Comparison of ENCODE assay signal across 8 cellular contexts in the genomic region with DNA sequence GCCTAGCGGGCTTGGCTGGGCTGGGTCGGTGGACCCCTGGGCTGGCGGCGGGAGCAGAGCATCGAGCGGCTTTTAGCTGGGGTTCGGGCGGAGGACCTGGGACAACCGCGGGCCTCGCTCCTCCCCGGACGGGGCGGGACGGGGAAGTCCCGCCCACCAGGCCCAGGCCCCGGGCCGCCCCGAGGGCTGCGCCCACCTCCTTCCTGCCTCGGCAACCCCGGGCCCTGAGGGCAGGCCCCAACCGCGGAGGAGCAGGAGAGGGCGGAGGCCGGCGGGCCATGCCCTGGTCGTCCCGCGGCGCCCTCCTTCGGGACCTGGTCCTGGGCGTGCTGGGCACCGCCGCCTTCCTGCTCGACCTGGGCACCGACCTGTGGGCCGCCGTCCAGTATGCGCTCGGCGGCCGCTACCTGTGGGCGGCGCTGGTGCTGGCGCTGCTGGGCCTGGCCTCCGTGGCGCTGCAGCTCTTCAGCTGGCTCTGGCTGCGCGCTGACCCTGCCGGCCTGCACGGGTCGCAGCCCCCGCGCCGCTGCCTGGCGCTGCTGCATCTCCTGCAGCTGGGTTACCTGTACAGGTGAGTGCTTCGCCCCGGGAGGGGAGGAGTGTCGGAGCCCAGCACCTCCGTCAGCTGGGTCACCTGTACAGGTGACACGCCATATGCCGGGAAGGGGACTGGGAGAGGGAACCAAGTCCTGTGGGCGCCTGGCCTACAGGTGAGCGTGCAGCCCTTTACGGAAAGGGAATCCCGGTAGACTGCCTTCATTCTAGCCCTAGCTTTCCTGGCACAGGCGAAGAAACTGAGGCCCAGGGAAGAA. TPM values are rescaled to one million over a fixed set of nuclear protein-coding genes. Genes with fewer than 3 reads are reported as not detected.
A peak's percentile ranks its signal among the peaks of the same experiment; 100 is the strongest.
DNase-seq lines count a peak whose midpoint lies in the region; ATAC-seq, FAIRE-seq and TF ChIP-seq lines count a peak whose summit lies in the region.

A gene with protein sequence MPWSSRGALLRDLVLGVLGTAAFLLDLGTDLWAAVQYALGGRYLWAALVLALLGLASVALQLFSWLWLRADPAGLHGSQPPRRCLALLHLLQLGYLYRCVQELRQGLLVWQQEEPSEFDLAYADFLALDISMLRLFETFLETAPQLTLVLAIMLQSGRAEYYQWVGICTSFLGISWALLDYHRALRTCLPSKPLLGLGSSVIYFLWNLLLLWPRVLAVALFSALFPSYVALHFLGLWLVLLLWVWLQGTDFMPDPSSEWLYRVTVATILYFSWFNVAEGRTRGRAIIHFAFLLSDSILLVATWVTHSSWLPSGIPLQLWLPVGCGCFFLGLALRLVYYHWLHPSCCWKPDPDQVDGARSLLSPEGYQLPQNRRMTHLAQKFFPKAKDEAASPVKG (plus strand): TSS at position 182 of the 812 bp plus-strand sequence. CDS start 97 bp downstream, at position 279.

- no TSS peak for BruUV-seq in Calu3 (replicated peaks; lab: Mats Ljungman, UMichigan)
- BruUV-seq in IMR-90 (replicated peaks; lab: Mats Ljungman, UMichigan) = no TSS peak

- peak within 1 kb of the TSS; percentile 85 for H4K5ac ChIP-seq in IMR-90 (ENCODE audit: low read depth, low read length)

- no peak for FAIRE-seq in astrocyte (lab: Jason Lieb, UNC)

- H4K91ac ChIP-seq in IMR-90 (ENCODE audit: insufficient read depth, low read depth, low read length) = peak within 1 kb of the TSS; percentile 92

- TF ChIP-seq EP300 in sigmoid colon (IDR thresholded peaks at IDR 0.05) = no peak

- H3K27ac Mint-ChIP-seq in Calu3 (ENCODE audit: unreplicated experiment) = no peak within 1 kb of the TSS
- H3K27ac Mint-ChIP-seq in T-helper 2 cell treated with Interferon-gamma antibody and Interleukin-4, amounts not matched to agents 5 μg/mL and 100 μg/mL, for 36 hours = peak within 1 kb of the TSS; percentile 45
- H3K27ac Mint-ChIP-seq in astrocyte (ENCODE audit: unreplicated experiment) = peak within 1 kb of the TSS; percentile 62

- peak within 1 kb of the TSS; percentile 98 for H3K14ac ChIP-seq in IMR-90 (replicated peaks; ENCODE audit: low read depth, low read length)

- dilution Hi-C loops in IMR-90 (cut with HindIII; ENCODE audit: low sequenced_read_pairs, unreplicated experiment) = no loop called here

- H2BK5ac ChIP-seq in IMR-90 (ENCODE audit: low read depth, low read length, poor library complexity, severe bottlenecking) = peak within 1 kb of the TSS; percentile 64

- H3K4me3 Mint-ChIP-seq in Calu3 (ENCODE audit: low read depth, unreplicated experiment) = peak within 1 kb of the TSS; percentile 73
- H3K4me3 Mint-ChIP-seq in T-helper 2 cell treated with Interferon-gamma antibody and Interleukin-4, amounts not matched to agents 5 μg/mL and 100 μg/mL, for 36 hours = peak within 1 kb of the TSS; percentile 78
- H3K4me3 Mint-ChIP-seq in astrocyte (ENCODE audit: unreplicated experiment) = peak within 1 kb of the TSS; percentile 79

- in situ Hi-C loops in IMR-90 (cut with MboI; ENCODE audit: low sequenced_read_pairs) = no loop called here

- H3K36me3 Mint-ChIP-seq in Calu3 (ENCODE audit: insufficient read depth, unreplicated experiment) (peaks cover 19% of the 10 kb centered on the region), astrocyte (ENCODE audit: low read depth, unreplicated experiment) (peaks cover 10% of the 10 kb centered on the region)
- no peaks in the 10 kb centered on the region for H3K36me3 Mint-ChIP-seq in T-helper 2 cell treated with Interferon-gamma antibody and Interleukin-4, amounts not matched to agents 5 μg/mL and 100 μg/mL, for 36 hours (ENCODE audit: low read depth)

- H2BK15ac ChIP-seq in IMR-90 (ENCODE audit: low read depth, low read length) = peak within 1 kb of the TSS; percentile 86; the same call in 1 of the 3 replicates

- peak within 1 kb of the TSS; percentile 80 for H2AK5ac ChIP-seq in IMR-90 (ENCODE audit: low read depth, low read length)

- 3% methylated on average over 57 of the region's 68 CpGs; no CpG with 5 or more reads in 1 of the 2 experiments for WGBS in IMR-90 (ENCODE audit: extremely low coverage in 2 of 2, insufficient read length in 1 of 2), 2 experiments
- 1 to 3% methylated on average over 68 of the region's 68 CpGs for WGBS in sigmoid colon, 2 donors

- CTCF ChIA-PET in Calu3 (lab: Charles Lee) = interaction anchor here (0.6 kb wide), 2 partner anchors 22 to 104 kb away, joined by 3 to 6 read pairs; no protein-coding TSS in a partner anchor
- CTCF ChIA-PET in IMR-90 (lab: Yijun Ruan, JAX) = interaction anchor here (0.6 kb wide), 1 partner anchor 92 kb away, joined by 4 read pairs; no protein-coding TSS in a partner anchor

- H2BK20ac ChIP-seq in IMR-90 (ENCODE audit: low read depth, low read length) = no peak within 1 kb of the TSS

- peak within 1 kb of the TSS; percentile 59 for H3K18ac ChIP-seq in IMR-90 (ENCODE audit: low read depth, low read length)

- H3K4me1 ChIP-seq in IMR-90 (ENCODE audit: control insufficient read depth, insufficient read depth, low read length) = peaks cover 14% of the 10 kb centered on the region
- peaks cover 13% of the 10 kb centered on the region for H3K4me1 ChIP-seq in astrocyte (ENCODE audit: insufficient read depth, low read length)
- peaks cover 0 to 30% (median 22%) of the 10 kb centered on the region in 4 donors for H3K4me1 ChIP-seq in sigmoid colon

- peak within 1 kb of the TSS; percentile 58 for H3K4me3 ChIP-seq in IMR-90 (ENCODE audit: insufficient read depth, low read depth, low read length)
- peak within 1 kb of the TSS; percentile 86 for H3K4me3 ChIP-seq in astrocyte (ENCODE audit: insufficient read depth, low read depth, low read length)
- peak within 1 kb of the TSS; percentile 43 to 87 (median 68) for H3K4me3 ChIP-seq in sigmoid colon

- H4K8ac ChIP-seq in IMR-90 (ENCODE audit: low read depth in 2 of 2, low read length in 2 of 2) = peak within 1 kb of the TSS; percentile 97 to 99

- H3K27me3 Mint-ChIP-seq in Calu3 (ENCODE audit: unreplicated experiment) (no peaks in the 10 kb centered on the region), astrocyte (ENCODE audit: low read depth, unreplicated experiment) (peaks cover 16% of the 10 kb centered on the region)
- H3K27me3 Mint-ChIP-seq in T-helper 2 cell treated with Interferon-gamma antibody and Interleukin-4, amounts not matched to agents 5 μg/mL and 100 μg/mL, for 36 hours (ENCODE audit: low read depth) = peaks cover 3% of the 10 kb centered on the region

- no peaks in the 10 kb centered on the region for H3K9me3 ChIP-seq in IMR-90 (ENCODE audit: control insufficient read depth, insufficient read depth, low read length)
- H3K9me3 ChIP-seq in astrocyte (ENCODE audit: insufficient read depth, low read depth, low read length) = no peaks in the 10 kb centered on the region
- H3K9me3 ChIP-seq in sigmoid colon = no peaks in the 10 kb centered on the region

- H3K4ac ChIP-seq in IMR-90 (ENCODE audit: low read depth, low read length) = peak within 1 kb of the TSS; percentile 97

- TF ChIP-seq POLR2A in IMR-90 (IDR thresholded peaks at IDR 0.05; ENCODE audit: low read depth, low read length) (no peak; the same call in 1 of the 2 replicates), sigmoid colon (IDR thresholded peaks at IDR 0.05) (peak in 1 of 2 donors; percentile 32)

- TF ChIP-seq RAD21 in IMR-90 (IDR thresholded peaks at IDR 0.05; ENCODE audit: low read length) = peak; percentile 36

- H3K27ac ChIP-seq in IMR-90 (ENCODE audit: insufficient read depth, low read length) (peak within 1 kb of the TSS; percentile 87), astrocyte (ENCODE audit: low read depth, low read length) (peak within 1 kb of the TSS; percentile 68), sigmoid colon (peak within 1 kb of the TSS; percentile 83 to 94 (median 92))

- H3K79me2 ChIP-seq in astrocyte (ENCODE audit: insufficient read depth, low read length) = no peaks in the 10 kb centered on the region

- no peaks in the 10 kb centered on the region for H3K9me3 Mint-ChIP-seq in Calu3 (ENCODE audit: low read depth, unreplicated experiment)
- H3K9me3 Mint-ChIP-seq in T-helper 2 cell treated with Interferon-gamma antibody and Interleukin-4, amounts not matched to agents 5 μg/mL and 100 μg/mL, for 36 hours = no peaks in the 10 kb centered on the region
- no peaks in the 10 kb centered on the region for H3K9me3 Mint-ChIP-seq in astrocyte (ENCODE audit: unreplicated experiment)

- intact Hi-C loops in Calu3 (cut with micrococcal nuclease; ENCODE audit: unreplicated experiment) = no loop called here
- intact Hi-C loops in IMR-90 (cut with micrococcal nuclease) = no loop called here
- intact Hi-C loops in sigmoid colon (cut with DNase I) = no loop called here

- peak within 1 kb of the TSS; percentile 94 for H3K9ac ChIP-seq in IMR-90 (ENCODE audit: low read depth, low read length)
- H3K9ac ChIP-seq in astrocyte (ENCODE audit: low read length) = peak within 1 kb of the TSS; percentile 84

- H2BK120ac ChIP-seq in IMR-90 (ENCODE audit: low read depth, low read length) = peak within 1 kb of the TSS; percentile 85

- H3K23ac ChIP-seq in IMR-90 (ENCODE audit: low read depth, low read length) = peak within 1 kb of the TSS; percentile 96

- H3K9me1 ChIP-seq in IMR-90 (ENCODE audit: insufficient read depth, low read length) = peaks cover 23% of the 10 kb centered on the region

- H4K20me1 ChIP-seq in IMR-90 (ENCODE audit: insufficient read depth, low read length) = no peaks in the 10 kb centered on the region; the same call in 1 of the 2 replicates
- H4K20me1 ChIP-seq in astrocyte (ENCODE audit: insufficient read depth, low read length) = peaks cover 9% of the 10 kb centered on the region

- peak; percentile 74 for DNase-seq in Calu3
- DNase-seq in IMR-90 = peak; percentile 57
- DNase-seq in T-helper 2 cell treated with Interferon-gamma antibody and Interleukin-4, amounts not matched to agents 5 μg/mL and 100 μg/mL, for 36 hours (ENCODE audit: low spot score) = peak; percentile 80
- DNase-seq in astrocyte (ENCODE audit: low read depth) = peak; percentile 55
- peak; percentile 93 for DNase-seq in hepatic stellate cell (ENCODE audit: low spot score)
- DNase-seq in sigmoid colon = peak; percentile 87
- DNase-seq in COR-L47 (lab: John Stamatoyannopoulos, UW) = no peak

- peak within 1 kb of the TSS; percentile 97 for H2AK9ac ChIP-seq in IMR-90 (replicated peaks; ENCODE audit: low read depth, low read length, poor library complexity)

- TF ChIP-seq CTCF in Calu3 (IDR thresholded peaks at IDR 0.05; ENCODE audit: unreplicated experiment) (no peak), IMR-90 (conservative IDR thresholded peaks at IDR 0.05; ENCODE audit: low read depth, low read length) (peak; percentile 43), astrocyte (IDR thresholded peaks at IDR 0.05; ENCODE audit: insufficient read depth, low read depth, low read length) (no peak), sigmoid colon (IDR thresholded peaks at IDR 0.05) (peak in 1 of 4 experiments; percentile 22)

- H3K27me3 ChIP-seq in IMR-90 (ENCODE audit: control insufficient read depth, insufficient read depth, low read length) = peaks cover 2% of the 10 kb centered on the region; the same call in 1 of the 2 replicates
- H3K27me3 ChIP-seq in astrocyte (ENCODE audit: insufficient read depth, low read length) = peaks cover 2% of the 10 kb centered on the region
- no peaks in the 10 kb centered on the region for H3K27me3 ChIP-seq in sigmoid colon

- H3K4me1 Mint-ChIP-seq in Calu3 (ENCODE audit: low read depth, unreplicated experiment) (peaks cover 8% of the 10 kb centered on the region), astrocyte (ENCODE audit: low read depth, unreplicated experiment) (peaks cover 6% of the 10 kb centered on the region)
- peaks cover 10% of the 10 kb centered on the region for H3K4me1 Mint-ChIP-seq in T-helper 2 cell treated with Interferon-gamma antibody and Interleukin-4, amounts not matched to agents 5 μg/mL and 100 μg/mL, for 36 hours (ENCODE audit: low read depth)

- H3K4me2 ChIP-seq in IMR-90 (ENCODE audit: low read depth, low read length) = peak within 1 kb of the TSS; percentile 96
- peak within 1 kb of the TSS; percentile 93 for H3K4me2 ChIP-seq in astrocyte (ENCODE audit: low read length)

- H2AFZ ChIP-seq in IMR-90 (replicated peaks; ENCODE audit: low read length, poor library complexity) (peak within 1 kb of the TSS; percentile 97), astrocyte (ENCODE audit: low read depth, low read length) (peak within 1 kb of the TSS; percentile 100)

- H3K36me3 ChIP-seq in IMR-90 (ENCODE audit: control insufficient read depth, insufficient read depth, low read length) = peaks cover 11% of the 10 kb centered on the region; the same call in 1 of the 2 replicates
- no peaks in the 10 kb centered on the region for H3K36me3 ChIP-seq in astrocyte (ENCODE audit: insufficient read depth, low read length)
- H3K36me3 ChIP-seq in sigmoid colon = peaks cover 0 to 15% (median 2%) of the 10 kb centered on the region in 4 donors

- POLR2A ChIA-PET in IMR-90 (lab: Charles Lee; ENCODE audit: unreplicated experiment) = interaction anchor here (1.0 kb wide), 1 partner anchor 11 kb away, joined by 4 read pairs; no protein-coding TSS in a partner anchor

- H3K56ac ChIP-seq in IMR-90 (ENCODE audit: extremely low read depth, insufficient read depth, low read length) = peak within 1 kb of the TSS; percentile 89

- H3K79me1 ChIP-seq in IMR-90 (ENCODE audit: low read depth in 1 of 2, low read length in 2 of 2) = peaks cover 13 to 33% of the 10 kb centered on the region in 2 experiments

- ATAC-seq in GM21390 (IDR thresholded peaks at IDR 0.05; ENCODE audit: unreplicated experiment) = peak; percentile 92
- ATAC-seq in IMR-90 (ENCODE audit: low read depth) = peak; percentile 97

RNA-seq across cellular contexts. Expression of the gene that starts here (rescaled TPM):
- total RNA-seq in Calu3 (2022) (3.3 and 3.8 TPM in 2 replicates), IMR-90 (2012; rRNA removed) (1.1 TPM in 2 replicates), astrocyte (11.3 and 11.4 TPM in 2 replicates), sigmoid colon (1 to 10 TPM; 5.2 to 6.9 (median 5.4) TPM)
- polyA plus RNA-seq in IMR-90 (2012; rRNA removed) (10.7 and 12.8 TPM in 2 replicates), sigmoid colon (10 to 100 TPM in 1 of 3 donors, 1 to 10 TPM in 2; 4.2 to 13.8 (median 7.9) TPM)
- polyA plus RNA-seq in IMR-90 (2012; cell fraction: cytosol; rRNA removed) = 11.8 and 16.5 TPM in 2 replicates
- polyA plus RNA-seq in IMR-90 (2012; cell fraction: nucleus; rRNA removed; ENCODE audit: low replicate concordance) = 6.5 and 10.7 TPM in 2 replicates
